Comparison of ENCODE assay signal across 8 cellular contexts in the genomic region with DNA sequence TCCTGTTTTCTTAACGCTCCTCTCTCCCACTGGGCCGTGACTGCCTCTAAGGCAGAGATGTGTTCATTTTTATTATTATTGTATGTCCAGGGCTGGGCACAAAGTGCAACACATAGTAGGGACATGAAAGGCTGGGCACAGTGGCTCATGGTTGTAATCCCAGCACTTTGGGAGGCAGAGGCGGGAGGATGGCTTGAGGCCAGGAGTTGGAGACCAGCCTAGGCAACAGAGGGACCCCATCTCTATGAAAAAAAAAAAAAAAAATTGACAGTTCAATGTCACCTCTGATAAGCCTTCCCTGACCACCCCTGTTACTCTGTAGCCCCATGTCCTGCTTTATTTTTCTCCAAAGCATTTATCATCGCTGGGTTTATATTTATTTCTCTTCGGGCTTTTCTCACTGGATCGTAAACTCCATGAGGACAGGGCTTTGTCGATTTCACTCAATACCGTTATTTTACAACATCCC. TPM values are rescaled to one million over a fixed set of nuclear protein-coding genes. Genes with fewer than 3 reads are reported as not detected.
DNase-seq lines count a peak whose midpoint lies in the region; ATAC-seq, FAIRE-seq and TF ChIP-seq lines count a peak whose summit lies in the region.

No MANE protein-coding gene starts in this region.

- no peak for TF ChIP-seq EP300 in tibial nerve (IDR thresholded peaks at IDR 0.05)

- H3K27me3 ChIP-seq in astrocyte (ENCODE audit: insufficient read depth, low read length) (no peaks in the 10 kb centered on the region), mononuclear cell (ENCODE audit: insufficient read depth, low read length) (no peaks in the 10 kb centered on the region), tibial nerve (no peaks in the 10 kb centered on the region)

- no peak for FAIRE-seq in astrocyte (lab: Jason Lieb, UNC)

- TF ChIP-seq CTCF in astrocyte (IDR thresholded peaks at IDR 0.05; ENCODE audit: insufficient read depth, low read depth, low read length) (no peak), tibial nerve (IDR thresholded peaks at IDR 0.05) (no peak)

- H3K4me3 ChIP-seq in astrocyte (ENCODE audit: insufficient read depth, low read depth, low read length) (no peak overlapping the region), mononuclear cell (ENCODE audit: low read length) (peak overlapping the region; percentile 83), tibial nerve (peak overlapping the region in 3 of 4 donors; percentile 72 to 89 (median 76))

- H3K4me2 ChIP-seq in astrocyte (ENCODE audit: low read length), result peak overlapping the region; percentile 95

- peaks cover 40% of the 10 kb centered on the region for H4K20me1 ChIP-seq in astrocyte (ENCODE audit: insufficient read depth, low read length)

- peaks cover 52% of the 10 kb centered on the region for H3K4me1 Mint-ChIP-seq in activated naive CD4-positive, alpha-beta T cell treated with anti-CD3 and anti-CD28 coated beads, Interleukin-2, amount 10 ng/mL, durations not matched to agents 7 days and 5 days
- H3K4me1 Mint-ChIP-seq in astrocyte (ENCODE audit: low read depth, unreplicated experiment), result peaks cover 18% of the 10 kb centered on the region

- peaks cover 37% of the 10 kb centered on the region for H3K36me3 Mint-ChIP-seq in activated naive CD4-positive, alpha-beta T cell treated with anti-CD3 and anti-CD28 coated beads, Interleukin-2, amount 10 ng/mL, durations not matched to agents 7 days and 5 days
- peaks cover 4% of the 10 kb centered on the region for H3K36me3 Mint-ChIP-seq in astrocyte (ENCODE audit: low read depth, unreplicated experiment)

- peak overlapping the region; percentile 95 for H3K27ac Mint-ChIP-seq in activated naive CD4-positive, alpha-beta T cell treated with anti-CD3 and anti-CD28 coated beads, Interleukin-2, amount 10 ng/mL, durations not matched to agents 7 days and 5 days
- peak overlapping the region; percentile 98 for H3K27ac Mint-ChIP-seq in astrocyte (ENCODE audit: unreplicated experiment)

- WGBS in tibial nerve, 2 donors, result 69 to 70% methylated on average over 8 of the region's 8 CpGs

- CTCF ChIA-PET in activated naive CD4-positive, alpha-beta T cell treated with anti-CD3 and anti-CD28 coated beads, Interleukin-2, amount 10 ng/mL, durations not matched to agents 7 days and 5 days (lab: Charles Lee), result interaction anchor here (1.3 to 3.2 kb wide), 3 partner anchors 17 to 116 kb away, joined by 3 to 9 read pairs (median 6); a partner anchor contains a TSS

- H3K27ac ChIP-seq in astrocyte (ENCODE audit: low read depth, low read length), result peak overlapping the region; percentile 91
- peak overlapping the region in 3 of 4 donors; percentile 86 to 94 (median 93) for H3K27ac ChIP-seq in tibial nerve

- peaks cover 7% of the 10 kb centered on the region for H3K27me3 Mint-ChIP-seq in activated naive CD4-positive, alpha-beta T cell treated with anti-CD3 and anti-CD28 coated beads, Interleukin-2, amount 10 ng/mL, durations not matched to agents 7 days and 5 days
- H3K27me3 Mint-ChIP-seq in astrocyte (ENCODE audit: low read depth, unreplicated experiment), result no peaks in the 10 kb centered on the region

- peaks cover 5% of the 10 kb centered on the region for H3K36me3 ChIP-seq in astrocyte (ENCODE audit: insufficient read depth, low read length)
- H3K36me3 ChIP-seq in tibial nerve, result no peaks in the 10 kb centered on the region

- peak overlapping the region; percentile 32 for H2AFZ ChIP-seq in astrocyte (ENCODE audit: low read depth, low read length)

- peaks cover 3% of the 10 kb centered on the region for H3K9me3 Mint-ChIP-seq in activated naive CD4-positive, alpha-beta T cell treated with anti-CD3 and anti-CD28 coated beads, Interleukin-2, amount 10 ng/mL, durations not matched to agents 7 days and 5 days
- peaks cover 6% of the 10 kb centered on the region for H3K9me3 Mint-ChIP-seq in astrocyte (ENCODE audit: unreplicated experiment)

- H3K9ac ChIP-seq in astrocyte (ENCODE audit: low read length), result no peak overlapping the region

- ATAC-seq in GM21529 (IDR thresholded peaks at IDR 0.05; ENCODE audit: unreplicated experiment), result no peak

- TF ChIP-seq POLR2A in tibial nerve (IDR thresholded peaks at IDR 0.05) (no peak), erythroblast (IDR thresholded peaks at IDR 0.05; ENCODE audit: low read length) (no peak)

- peak overlapping the region; percentile 98 for H3K4me3 Mint-ChIP-seq in activated naive CD4-positive, alpha-beta T cell treated with anti-CD3 and anti-CD28 coated beads, Interleukin-2, amount 10 ng/mL, durations not matched to agents 7 days and 5 days
- H3K4me3 Mint-ChIP-seq in astrocyte (ENCODE audit: unreplicated experiment), result peak overlapping the region; percentile 100

- no peak for DNase-seq in activated naive CD4-positive, alpha-beta T cell treated with anti-CD3 and anti-CD28 coated beads, Interleukin-2, amount 10 ng/mL, durations not matched to agents 7 days and 5 days
- DNase-seq in activated naive CD4-positive, alpha-beta T cell treated with anti-CD3 and anti-CD28 coated beads, Interleukin-2, amount 50 U/mL, for 16 hours, result no peak
- DNase-seq in astrocyte (ENCODE audit: low read depth), result no peak
- DNase-seq in tibial nerve (ENCODE audit: low spot score in 2 of 2), result no peak
- no peak for DNase-seq in NCI-H82 (lab: John Stamatoyannopoulos, UW)
- no peak for DNase-seq in erythroblast (lab: John Stamatoyannopoulos, UW)

- no peaks in the 10 kb centered on the region for H3K9me3 ChIP-seq in astrocyte (ENCODE audit: insufficient read depth, low read depth, low read length)
- no peaks in the 10 kb centered on the region for H3K9me3 ChIP-seq in mononuclear cell (ENCODE audit: low read depth, low read length)
- H3K9me3 ChIP-seq in tibial nerve, result no peaks in the 10 kb centered on the region

- H3K79me2 ChIP-seq in astrocyte (ENCODE audit: insufficient read depth, low read length), result peaks cover 45% of the 10 kb centered on the region

- H3K4me1 ChIP-seq in astrocyte (ENCODE audit: insufficient read depth, low read length) (peaks cover 15% of the 10 kb centered on the region), mononuclear cell (ENCODE audit: insufficient read depth, low read length) (peaks cover 34% of the 10 kb centered on the region), tibial nerve (peaks cover 0 to 43% (median 8%) of the 10 kb centered on the region in 4 donors)

RNA-seq across cellular contexts. Expression of a gene that starts 0.5 kb away (rescaled TPM):
- 107 and 133 TPM in 2 replicates for total RNA-seq in astrocyte
- 29.5 TPM for total RNA-seq in mononuclear cell
- total RNA-seq in tibial nerve, result 10 to 100 TPM; 37.9 to 66.9 (median 50.8) TPM

RNA-seq across cellular contexts. Expression of a gene that starts 16.6 kb away (rescaled TPM):
- total RNA-seq in astrocyte (36.6 and 42.3 TPM in 2 replicates), mononuclear cell (10.4 TPM), tibial nerve (10 to 100 TPM; 25.5 to 40.4 (median 34.2) TPM)
